13 cellular contexts compared by ENCODE assay signal in genomic region chr1:92755541-92756351, GRCh38. TPM values are rescaled to one million over a fixed set of nuclear protein-coding genes. Genes with fewer than 3 reads are reported as not detected.
DNase-seq lines count a peak whose midpoint lies in the region; ATAC-seq and TF ChIP-seq lines count a peak whose summit lies in the region.
"Had no signal": no experiment of that assay in that cellular context is flagged by ENCODE, and none has a peak within 500 bp of the region (broad histone marks: within the 10 kb centered on the region; RNA-seq: fewer than 3 reads in every experiment).

No MANE protein-coding gene starts in this region.

- H3K4me1 Mint-ChIP-seq in CD8-positive, alpha-beta memory T cell = no peaks in the 10 kb centered on the region
- H3K4me1 Mint-ChIP-seq: naive thymus-derived CD8-positive, alpha-beta T cell had no signal

- H3K9me3 ChIP-seq in hepatocyte (ENCODE audit: low read depth) (no peaks in the 10 kb centered on the region), trophoblast cell (ENCODE audit: insufficient read depth, low read depth, low read length) (peaks cover 2% of the 10 kb centered on the region)
- no peaks in the 10 kb centered on the region for H3K9me3 ChIP-seq in CD8-positive, alpha-beta memory T cell (ENCODE audit: low read length)
- H3K9me3 ChIP-seq: thyroid gland had no signal

- no peak overlapping the region for H3K23ac ChIP-seq in trophoblast cell (ENCODE audit: low read length)

- WGBS in hepatocyte (ENCODE audit: low lambda C conversion rate, missing lambda C conversion rate) = 96% methylated on average over 17 of the region's 17 CpGs
- no CpG with 5 or more reads among the region's 17 CpGs for WGBS in trophoblast cell (ENCODE audit: extremely low coverage, insufficient coverage, insufficient read length)

- H4K12ac ChIP-seq in trophoblast cell (ENCODE audit: low read depth, low read length) = no peak overlapping the region

- H2BK5ac ChIP-seq in trophoblast cell (ENCODE audit: low read depth, low read length, poor library complexity) = no peak overlapping the region

- TF ChIP-seq CTCF in hepatocyte (IDR thresholded peaks at IDR 0.05; ENCODE audit: poor library complexity) = no peak

- H3K4me3 ChIP-seq in hepatocyte (no peak overlapping the region), trophoblast cell (ENCODE audit: low read depth, low read length) (no peak overlapping the region)
- no peak overlapping the region for H3K4me3 ChIP-seq in CD8-positive, alpha-beta memory T cell (ENCODE audit: low read length)
- H3K4me3 ChIP-seq: thyroid gland had no signal

- H3K27me3 Mint-ChIP-seq in CD8-positive, alpha-beta memory T cell = peaks cover 1 to 42% of the 10 kb centered on the region in 2 donors

- no peak overlapping the region for H2BK12ac ChIP-seq in trophoblast cell (ENCODE audit: low read length)

- H3K9me3 Mint-ChIP-seq in CD8-positive, alpha-beta memory T cell = peaks cover 0 to 1% (median 0%) of the 10 kb centered on the region in 5 donors

- peak overlapping the region; percentile 57 for H3K27ac ChIP-seq in cingulate gyrus (ENCODE audit: low read depth, low read length)
- no peak overlapping the region for H3K27ac ChIP-seq in hepatocyte
- H3K27ac ChIP-seq in trophoblast cell (ENCODE audit: low read depth, low read length) = no peak overlapping the region
- no peak overlapping the region for H3K27ac ChIP-seq in CD8-positive, alpha-beta memory T cell (ENCODE audit: low read depth, low read length)
- H3K27ac ChIP-seq: thyroid gland had no signal

- no peak overlapping the region for H2AFZ ChIP-seq in hepatocyte
- no peak overlapping the region for H2AFZ ChIP-seq in trophoblast cell (ENCODE audit: insufficient read depth, low read length, poor library complexity)

- peaks cover 98% of the 10 kb centered on the region for H3K79me2 ChIP-seq in hepatocyte
- H3K79me2 ChIP-seq in trophoblast cell (ENCODE audit: control insufficient read depth, insufficient read depth, low read length, poor library complexity) = no peaks in the 10 kb centered on the region

- POLR2A ChIA-PET in CD8-positive, alpha-beta memory T cell (lab: Charles Lee) = no interaction called here

- no peaks in the 10 kb centered on the region for H3K9me2 ChIP-seq in hepatocyte (replicated peaks; ENCODE audit: insufficient read depth)

- H3K18ac ChIP-seq in trophoblast cell (ENCODE audit: low read length) = peak overlapping the region; percentile 22

- no peak overlapping the region for H3K4ac ChIP-seq in trophoblast cell (ENCODE audit: low read depth, low read length)

- peaks cover 0 to 4% (median 0%) of the 10 kb centered on the region in 3 donors for H3K36me3 Mint-ChIP-seq in CD8-positive, alpha-beta memory T cell
- H3K36me3 Mint-ChIP-seq: naive thymus-derived CD8-positive, alpha-beta T cell had no signal

- H3K27ac Mint-ChIP-seq in CD8-positive, alpha-beta memory T cell = no peak overlapping the region
- H3K27ac Mint-ChIP-seq: activated CD8-positive, alpha-beta T cell treated with anti-CD3 and anti-CD28 coated beads, Interleukin-2, amount 10 ng/mL, durations not matched to agents 7 days and 5 days had no signal

- no peak overlapping the region for H4K91ac ChIP-seq in trophoblast cell (ENCODE audit: low read depth, low read length)

- no peak for ATAC-seq in GM19455 (IDR thresholded peaks at IDR 0.05; ENCODE audit: unreplicated experiment)
- ATAC-seq: activated CD8-positive, alpha-beta T cell treated with anti-CD3 and anti-CD28 coated beads, Interleukin-2, amount 10 ng/mL, durations not matched to agents 7 days and 5 days; naive thymus-derived CD8-positive, alpha-beta T cell had no signal

- CTCF ChIA-PET in CD8-positive, alpha-beta memory T cell (lab: Charles Lee) = no interaction called here

- H4K20me1 ChIP-seq in hepatocyte (ENCODE audit: insufficient read depth, poor library complexity, severe bottlenecking) = peaks cover 6% of the 10 kb centered on the region

- H2AK5ac ChIP-seq in trophoblast cell (ENCODE audit: low read length) = no peak overlapping the region

- H3K4me3 Mint-ChIP-seq in CD8-positive, alpha-beta memory T cell = no peak overlapping the region
- H3K4me3 Mint-ChIP-seq: activated CD8-positive, alpha-beta T cell treated with anti-CD3 and anti-CD28 coated beads, Interleukin-2, amount 10 ng/mL, durations not matched to agents 7 days and 5 days; naive thymus-derived CD8-positive, alpha-beta T cell had no signal

- H3K9ac ChIP-seq in trophoblast cell (ENCODE audit: low read length) = no peak overlapping the region

- H3K36me3 ChIP-seq in hepatocyte (replicated peaks; ENCODE audit: insufficient read depth, low read depth) = no peaks in the 10 kb centered on the region
- H3K36me3 ChIP-seq in trophoblast cell (ENCODE audit: control insufficient read depth in 1 of 2, insufficient read depth in 2 of 2, low read length in 2 of 2) = peaks cover 2 to 5% of the 10 kb centered on the region in 2 experiments
- H3K36me3 ChIP-seq in CD8-positive, alpha-beta memory T cell (ENCODE audit: insufficient read depth, low read length) = no peaks in the 10 kb centered on the region
- H3K36me3 ChIP-seq: thyroid gland had no signal

- H2BK120ac ChIP-seq in trophoblast cell (ENCODE audit: insufficient read depth, low read length, poor library complexity) = no peak overlapping the region

- no peak overlapping the region for H3K4me2 ChIP-seq in hepatocyte
- no peak overlapping the region for H3K4me2 ChIP-seq in trophoblast cell (ENCODE audit: low read length)

- no peaks in the 10 kb centered on the region for H3K27me3 ChIP-seq in hepatocyte
- H3K27me3 ChIP-seq in trophoblast cell (ENCODE audit: insufficient read depth, low read length) = no peaks in the 10 kb centered on the region
- no peaks in the 10 kb centered on the region for H3K27me3 ChIP-seq in CD8-positive, alpha-beta memory T cell (ENCODE audit: insufficient read depth, low read length, poor library complexity, severe bottlenecking)
- H3K27me3 ChIP-seq: thyroid gland had no signal

- H3K14ac ChIP-seq in trophoblast cell (ENCODE audit: low read length) = no peak overlapping the region

- H3K4me1 ChIP-seq in hepatocyte (ENCODE audit: insufficient read depth) (no peaks in the 10 kb centered on the region), trophoblast cell (ENCODE audit: control insufficient read depth in 1 of 2, insufficient read depth in 2 of 2, low read length in 2 of 2) (peaks cover 2% of the 10 kb centered on the region in 2 experiments)
- H3K4me1 ChIP-seq in CD8-positive, alpha-beta memory T cell (ENCODE audit: insufficient read depth, low read length) = no peaks in the 10 kb centered on the region
- H3K4me1 ChIP-seq: thyroid gland had no signal

- DNase-seq in AG08396 (ENCODE audit: low spot score) (peak; percentile 42), hepatocyte (ENCODE audit: low spot score) (peak; percentile 8), trophoblast cell (peak; percentile 71 to 88), HCEC 1CT (no peak), NCI-H2107 treated with DMSO at 0.1 percent for 48 hours (lab: John Stamatoyannopoulos, UW; ENCODE audit: unreplicated experiment) (no peak)
- DNase-seq in CD8-positive, alpha-beta memory T cell = no peak
- DNase-seq: activated CD8-positive, alpha-beta T cell treated with anti-CD3 and anti-CD28 coated beads, Interleukin-2, amount 10 ng/mL, durations not matched to agents 7 days and 5 days; central memory CD4-positive, alpha-beta T cell; DMS153; naive thymus-derived CD8-positive, alpha-beta T cell; thyroid gland had no signal

- no peaks in the 10 kb centered on the region for H3K79me1 ChIP-seq in trophoblast cell (ENCODE audit: low read length)

- no peak overlapping the region for H4K8ac ChIP-seq in trophoblast cell (ENCODE audit: low read depth, low read length)

RNA-seq across cellular contexts. Expression of gene EVI5, which starts 29.2 kb away (rescaled TPM):
- 25.2 and 29.0 TPM in 2 replicates for total RNA-seq in hepatocyte
- 24.9 and 28.9 TPM in 2 replicates for polyA plus RNA-seq in hepatocyte
- polyA plus RNA-seq in trophoblast cell (2013) = 17.8 and 20.6 TPM in 2 replicates
- total RNA-seq in CD8-positive, alpha-beta memory T cell = 10 to 100 TPM; 27.4 to 27.7 TPM
- 0.10 TPM for polyA plus RNA-seq in CD8-positive, alpha-beta memory T cell

Comparison
In these comparisons a context has a peak if more than half of its experiments do, and no peak if none do; other contexts are left out.
1. DNase-seq: peak in AG08396 (single experiment), hepatocyte (single experiment) and trophoblast cell (2 of 2); none in HCEC 1CT (single experiment), NCI-H2107 treated with DMSO at 0.1 percent for 48 hours (single experiment) and CD8-positive, alpha-beta memory T cell (0 of 5).